In genomic region chr7:140533394-140533872, GRCh38 we compare ENCODE assay signal across 19 cellular contexts. TPM values are rescaled to one million over a fixed set of nuclear protein-coding genes. Genes with fewer than 3 reads are reported as not detected.
DNase-seq lines count a peak whose midpoint lies in the region; ATAC-seq and TF ChIP-seq lines count a peak whose summit lies in the region.
"Had no signal": no experiment of that assay in that cellular context is flagged by ENCODE, and none has a peak within 500 bp of the region (broad histone marks: within the 10 kb centered on the region; RNA-seq: fewer than 3 reads in every experiment).

No MANE protein-coding gene starts in this region.

- no peaks in the 10 kb centered on the region for H3F3A ChIP-seq in PC-9 (ENCODE audit: insufficient read depth, low read depth)

- 66 to 83% (median 76%) methylated on average over 13 of the region's 13 CpGs for WGBS in heart left ventricle, 4 donors

- H3K27me3 ChIP-seq in heart left ventricle = no peaks in the 10 kb centered on the region
- H3K27me3 ChIP-seq in PC-9 (ENCODE audit: insufficient read depth, low read depth) = no peaks in the 10 kb centered on the region
- H3K27me3 ChIP-seq: BLaER1 treated with 17β-estradiol and CSF1 and Interleukin-3, amounts not matched to agents 10 nM and 100 nM; upper lobe of left lung had no signal

- H3K4me3 ChIP-seq in heart left ventricle = no peak overlapping the region
- no peak overlapping the region for H3K4me3 ChIP-seq in PC-9
- H3K4me3 ChIP-seq: BLaER1 treated with 17β-estradiol and CSF1 and Interleukin-3, amounts not matched to agents 10 nM and 100 nM; GM23338; lung; upper lobe of left lung had no signal

- H3K9me2 ChIP-seq in PC-9 (ENCODE audit: insufficient read depth) = no peaks in the 10 kb centered on the region

- TF ChIP-seq CTCF in heart left ventricle (IDR thresholded peaks at IDR 0.05) (no peak), PC-9 (conservative IDR thresholded peaks at IDR 0.05) (no peak)

- H3K36me3 ChIP-seq in heart left ventricle (peaks cover 0 to 45% (median 0%) of the 10 kb centered on the region in 9 donors), PC-9 (ENCODE audit: low read depth) (no peaks in the 10 kb centered on the region)
- H3K36me3 ChIP-seq: BLaER1 treated with 17β-estradiol and CSF1 and Interleukin-3, amounts not matched to agents 10 nM and 100 nM; upper lobe of left lung had no signal

- no peaks in the 10 kb centered on the region for H3K9me3 ChIP-seq in heart left ventricle
- H3K9me3 ChIP-seq in PC-9 (ENCODE audit: insufficient read depth, low read depth) = no peaks in the 10 kb centered on the region
- H3K9me3 ChIP-seq: BLaER1 treated with 17β-estradiol and CSF1 and Interleukin-3, amounts not matched to agents 10 nM and 100 nM; upper lobe of left lung had no signal

- DNase-seq in NCI-H2107 treated with DMSO at 0.1 percent for 48 hours (lab: John Stamatoyannopoulos, UW; ENCODE audit: unreplicated experiment) = peak; percentile 13
- no peak for DNase-seq in NCI-H2107 (lab: John Stamatoyannopoulos, UW)
- peak; percentile 48 for DNase-seq in RPMI8226
- peak in 4 of 5 donors; percentile 37 to 66 (median 54) for DNase-seq in heart left ventricle
- DNase-seq in posterior vena cava (ENCODE audit: low spot score) = peak; percentile 36
- no peak for DNase-seq in stimulated activated CD4-positive, alpha-beta T cell treated with anti-CD3 and anti-CD28 coated beads, Interleukin-12 subunit alpha, Interleukin-12 subunit beta, amount 100 ng/mL, for 4 hours
- no peak for DNase-seq in PC-9
- DNase-seq in AML-193 (lab: John Stamatoyannopoulos, UW) = no peak
- DNase-seq: 8988T; activated B cell treated with CpG ODN at 0.5 μM for 24 hours; naive thymus-derived CD4-positive, alpha-beta T cell; NCI-H1092; NCI-H345; SHP77; stimulated activated naive CD8-positive, alpha-beta T cell treated with anti-CD3 and anti-CD28 coated beads, Interleukin-15, amount 100 ng/mL, for 72 hours; upper lobe of left lung had no signal

- H4K20me1 ChIP-seq in PC-9 (ENCODE audit: insufficient read depth) = no peaks in the 10 kb centered on the region
- H4K20me1 ChIP-seq: BLaER1 treated with 17β-estradiol and CSF1 and Interleukin-3, amounts not matched to agents 10 nM and 100 nM had no signal

- BruUV-seq in PC-9 (replicated peaks; lab: Mats Ljungman, UMichigan) = no TSS peak

- no peak overlapping the region for H2AFZ ChIP-seq in PC-9
- H2AFZ ChIP-seq: GM23338 had no signal

- CTCF ChIA-PET in PC-9 (lab: Charles Lee) = interaction anchor here (0.6 kb wide), 1 partner anchor 123 kb away, joined by 3 read pairs; no protein-coding TSS in a partner anchor

- no peaks in the 10 kb centered on the region for H3K79me2 ChIP-seq in PC-9 (ENCODE audit: low read depth)

- peaks cover 0 to 18% (median 0%) of the 10 kb centered on the region in 12 donors for H3K4me1 ChIP-seq in heart left ventricle
- no peaks in the 10 kb centered on the region for H3K4me1 ChIP-seq in PC-9 (replicated peaks; ENCODE audit: insufficient read depth)
- H3K4me1 ChIP-seq: upper lobe of left lung had no signal

- peak overlapping the region in 2 of 12 donors; percentile 5 to 9 for H3K27ac ChIP-seq in heart left ventricle
- H3K27ac ChIP-seq in PC-9 = no peak overlapping the region
- H3K27ac ChIP-seq: BLaER1 treated with 17β-estradiol and CSF1 and Interleukin-3, amounts not matched to agents 10 nM and 100 nM had no signal

- H3K4me2 ChIP-seq in PC-9 = no peak overlapping the region
- H3K4me2 ChIP-seq: BLaER1 treated with 17β-estradiol and CSF1 and Interleukin-3, amounts not matched to agents 10 nM and 100 nM; GM23338 had no signal

- no peak for TF ChIP-seq POLR2A in heart left ventricle (IDR thresholded peaks at IDR 0.05)

- peak in 3 of 4 donors; percentile 57 to 64 (median 60) for ATAC-seq in heart left ventricle
- ATAC-seq: GM23338; naive thymus-derived CD4-positive, alpha-beta T cell; stimulated activated naive CD8-positive, alpha-beta T cell treated with anti-CD3 and anti-CD28 coated beads, Interleukin-15, amount 100 ng/mL, for 72 hours had no signal

- intact Hi-C loops in heart left ventricle (cut with DNase I) (no loop called here), posterior vena cava (cut with DNase I) (no loop called here), PC-9 (cut with micrococcal nuclease; ENCODE audit: unreplicated experiment) (no loop called here)

- POLR2A ChIA-PET in PC-9 (lab: Charles Lee; ENCODE audit: unreplicated experiment) = no interaction called here

RNA-seq across cellular contexts. Expression of gene MKRN1, which starts 54.1 kb away (rescaled TPM):
- total RNA-seq in heart left ventricle = 100 to 1,000 TPM in 5 of 9 donors, 10 to 100 TPM in 4; 52.3 to 109 (median 100) TPM
- 10 to 100 TPM; 45.2 to 53.3 TPM for polyA plus RNA-seq in heart left ventricle
- total RNA-seq in posterior vena cava = 10 to 100 TPM; 59.1 to 74.7 TPM
- 166 and 182 TPM in 2 replicates for total RNA-seq in PC-9 (2021)

Comparison
In these comparisons a context has a peak if more than half of its experiments do, and no peak if none do; other contexts are left out.
1. DNase-seq: peak in NCI-H2107 treated with DMSO at 0.1 percent for 48 hours (single experiment), RPMI8226 (single experiment), heart left ventricle (4 of 5) and posterior vena cava (single experiment); none in NCI-H2107 (single experiment), stimulated activated CD4-positive, alpha-beta T cell treated with anti-CD3 and anti-CD28 coated beads, Interleukin-12 subunit alpha, Interleukin-12 subunit beta, amount 100 ng/mL, for 4 hours (single experiment), PC-9 (0 of 2) and AML-193 (0 of 2).